ENCODE assay signal across 12 cellular contexts in genomic region chr7:143325215-143325614, GRCh38. TPM values are rescaled to one million over a fixed set of nuclear protein-coding genes. Genes with fewer than 3 reads are reported as not detected.
DNase-seq lines count a peak whose midpoint lies in the region; ATAC-seq and TF ChIP-seq lines count a peak whose summit lies in the region.
"Had no signal": no experiment of that assay in that cellular context is flagged by ENCODE, and none has a peak within 500 bp of the region (broad histone marks: within the 10 kb centered on the region; RNA-seq: fewer than 3 reads in every experiment).

No MANE protein-coding gene starts in this region.

- peak overlapping the region; percentile 78 for H3K27ac Mint-ChIP-seq in activated B cell treated with CpG ODN at 0.5 μM for 24 hours

- no peak for TF ChIP-seq CTCF in activated B cell treated with CpG ODN at 0.5 μM for 24 hours (IDR thresholded peaks at IDR 0.05)
- TF ChIP-seq CTCF in GM13977 (IDR thresholded peaks at IDR 0.05; ENCODE audit: extremely low read depth, insufficient read depth, missing control alignments), result no peak

- in situ Hi-C loops in GM13977 (cut with MboI; ENCODE audit: low pct_unique_long_range_greater_than_20kb, low sequenced_read_pairs, unreplicated experiment), result no loop called here

- peaks cover 43% of the 10 kb centered on the region for H3K4me1 Mint-ChIP-seq in activated B cell treated with CpG ODN at 0.5 μM for 24 hours

- peak overlapping the region; percentile 46 for H3K4me3 Mint-ChIP-seq in activated B cell treated with CpG ODN at 0.5 μM for 24 hours

- ATAC-seq in GM19351 (IDR thresholded peaks at IDR 0.05; ENCODE audit: unreplicated experiment), result peak; percentile 54
- ATAC-seq in HG02885 (IDR thresholded peaks at IDR 0.05; ENCODE audit: poor library complexity, unreplicated experiment), result peak; percentile 56
- peak; percentile 62 for ATAC-seq in activated B cell treated with CpG ODN at 0.5 μM for 24 hours (ENCODE audit: low read depth)
- ATAC-seq: psoas muscle had no signal

- no peaks in the 10 kb centered on the region for H3K36me3 Mint-ChIP-seq in activated B cell treated with CpG ODN at 0.5 μM for 24 hours (ENCODE audit: low read depth)

- intact Hi-C loops in activated B cell treated with CpG ODN at 0.5 μM for 24 hours (cut with micrococcal nuclease), result loop anchor here (5.0 kb wide), 2 partner anchors 57 to 82 kb away; partner anchors contain the start of genes EPHA1 and ZYX

- DNase-seq in DMS53 (lab: John Stamatoyannopoulos, UW), result peak; percentile 38
- DNase-seq in activated B cell treated with CpG ODN at 0.5 μM for 24 hours, result no peak
- no peak for DNase-seq in GM13977 (ENCODE audit: low spot score)
- DNase-seq in UCSD-AML1 (lab: John Stamatoyannopoulos, UW; ENCODE audit: unreplicated experiment), result no peak
- DNase-seq in erythroblast (lab: John Stamatoyannopoulos, UW), result no peak
- DNase-seq in NCI-H69 (lab: John Stamatoyannopoulos, UW), result no peak
- DNase-seq: BE2C, NCI-H1105 treated with DMSO at 0.1 percent for 48 hours, psoas muscle had no signal

- TF ChIP-seq POLR2A in erythroblast (IDR thresholded peaks at IDR 0.05; ENCODE audit: low read length), result no peak

- no peaks in the 10 kb centered on the region for H3K9me3 Mint-ChIP-seq in activated B cell treated with CpG ODN at 0.5 μM for 24 hours

- no peaks in the 10 kb centered on the region for H3K27me3 Mint-ChIP-seq in activated B cell treated with CpG ODN at 0.5 μM for 24 hours

- CTCF ChIA-PET in activated B cell treated with CpG ODN at 0.5 μM for 24 hours (lab: Charles Lee), result no interaction called here

- POLR2A ChIA-PET in activated B cell treated with CpG ODN at 0.5 μM for 24 hours (lab: Charles Lee), result interaction anchor here (1.0 kb wide), 2 partner anchors 54 to 59 kb away, joined by 3 to 6 read pairs; no protein-coding TSS in a partner anchor

RNA-seq across cellular contexts. Expression of gene CLCN1, which starts 9.3 kb away (rescaled TPM):
- not detected in 2 replicates for total RNA-seq in activated B cell treated with CpG ODN at 0.5 μM for 24 hours
- total RNA-seq: HT1080 had no signal

RNA-seq across cellular contexts. Expression of gene CASP2, which starts 37.1 kb away (rescaled TPM):
- total RNA-seq in activated B cell treated with CpG ODN at 0.5 μM for 24 hours, result 59.5 and 62.2 TPM in 2 replicates

RNA-seq across cellular contexts. Expression of gene FAM131B, which starts 37.3 kb away (rescaled TPM):
- not detected in 2 replicates for total RNA-seq in activated B cell treated with CpG ODN at 0.5 μM for 24 hours

RNA-seq across cellular contexts. Expression of gene TMEM139, which starts 40.5 kb away (rescaled TPM):
- total RNA-seq in activated B cell treated with CpG ODN at 0.5 μM for 24 hours, result 0.34 and 0.47 TPM in 2 replicates
- total RNA-seq: HT1080 had no signal

RNA-seq across cellular contexts. Expression of gene ZYX, which starts 55.9 kb away (rescaled TPM):
- 87.5 and 101 TPM in 2 replicates for total RNA-seq in activated B cell treated with CpG ODN at 0.5 μM for 24 hours
